16 cellular contexts compared by ENCODE assay signal in genomic region chr3:13502791-13503060, GRCh38. TPM values are rescaled to one million over a fixed set of nuclear protein-coding genes. Genes with fewer than 3 reads are reported as not detected.
DNase-seq lines count a peak whose midpoint lies in the region; ATAC-seq and TF ChIP-seq lines count a peak whose summit lies in the region.
"Had no signal": no experiment of that assay in that cellular context is flagged by ENCODE, and none has a peak within 500 bp of the region (broad histone marks: within the 10 kb centered on the region; RNA-seq: fewer than 3 reads in every experiment).

No MANE protein-coding gene starts in this region.

- H3K27ac ChIP-seq in RWPE1 (peak overlapping the region; percentile 91), neuronal stem cell (replicated peaks; ENCODE audit: low read length) (no peak overlapping the region)

- no peak overlapping the region for H2AK5ac ChIP-seq in neuronal stem cell (ENCODE audit: low read depth, low read length)

- H3K36me3 Mint-ChIP-seq in chondrocyte (ENCODE audit: low read depth) = peaks cover 2% of the 10 kb centered on the region
- H3K36me3 Mint-ChIP-seq: CD4-positive, alpha-beta memory T cell had no signal

- H3K14ac ChIP-seq in neuronal stem cell (ENCODE audit: low read length) = no peak overlapping the region

- H2BK12ac ChIP-seq in neuronal stem cell (ENCODE audit: low read length) = no peak overlapping the region

- H3K9ac ChIP-seq in neuronal stem cell (ENCODE audit: low read depth, low read length, poor library complexity) = peak overlapping the region; percentile 9

- H3K18ac ChIP-seq in neuronal stem cell (ENCODE audit: low read length) = no peak overlapping the region

- H2AFZ ChIP-seq in neuronal stem cell (ENCODE audit: low read length) = no peak overlapping the region

- no peak overlapping the region for H3K4ac ChIP-seq in neuronal stem cell (ENCODE audit: low read length)

- H3K27me3 ChIP-seq in neuronal stem cell (ENCODE audit: control insufficient read depth in 3 of 3, insufficient read depth in 3 of 3, low read depth in 1 of 3, low read length in 3 of 3) = peaks cover 0 to 1% (median 0%) of the 10 kb centered on the region in 3 experiments

- H3K9me3 Mint-ChIP-seq in chondrocyte (ENCODE audit: low read depth) = no peaks in the 10 kb centered on the region
- H3K9me3 Mint-ChIP-seq: CD4-positive, alpha-beta memory T cell; HFFc6 had no signal

- no peaks in the 10 kb centered on the region for H3K27me3 Mint-ChIP-seq in chondrocyte (ENCODE audit: low read depth)
- H3K27me3 Mint-ChIP-seq: CD4-positive, alpha-beta memory T cell had no signal

- H2BK120ac ChIP-seq in neuronal stem cell (ENCODE audit: low read depth, low read length) = no peak overlapping the region

- H3K27ac Mint-ChIP-seq in chondrocyte (ENCODE audit: unreplicated experiment) = no peak overlapping the region

- peaks cover 32% of the 10 kb centered on the region for H3K4me1 Mint-ChIP-seq in chondrocyte (ENCODE audit: low read depth)
- H3K4me1 Mint-ChIP-seq: CD4-positive, alpha-beta memory T cell had no signal

- no peak overlapping the region for H3K4me3 Mint-ChIP-seq in chondrocyte (ENCODE audit: unreplicated experiment)
- H3K4me3 Mint-ChIP-seq: CD4-positive, alpha-beta memory T cell; HFFc6 had no signal

- no peak overlapping the region for H3K4me2 ChIP-seq in neuronal stem cell (ENCODE audit: insufficient read depth, low read length, poor library complexity, severe bottlenecking)

- H3K4me1 ChIP-seq in neuronal stem cell (ENCODE audit: control insufficient read depth in 2 of 2, insufficient read depth in 1 of 2, low read depth in 1 of 2, low read length in 2 of 2) = peaks cover 16 to 17% of the 10 kb centered on the region in 2 donors
- H3K4me1 ChIP-seq: HAP-1 had no signal

- DNase-seq in RWPE1 (ENCODE audit: low spot score) (no peak), chondrocyte (ENCODE audit: low spot score) (peak; percentile 61), neuronal stem cell (ENCODE audit: low spot score) (no peak), cerebellar cortex (ENCODE audit: low spot score) (no peak), iPS-NIHi7 (ENCODE audit: extremely low spot score) (no peak)
- DNase-seq: C1 segment of cervical spinal cord; Calu3; CD4-positive, alpha-beta memory T cell; COR-L47; DMS53; DMS79 treated with DMSO at 0.1 percent for 48 hours; GF-D8; GOT3; HFFc6 had no signal

- H4K91ac ChIP-seq in neuronal stem cell (ENCODE audit: low read depth, low read length, poor library complexity) = no peak overlapping the region

- no peak overlapping the region for H3K4me3 ChIP-seq in neuronal stem cell (ENCODE audit: low read length in 2 of 2)
- H3K4me3 ChIP-seq: HAP-1 had no signal

- CTCF ChIA-PET in RWPE1 (lab: Yijun Ruan, JAX) = no interaction called here

- H2BK5ac ChIP-seq in neuronal stem cell (ENCODE audit: low read length) = no peak overlapping the region

- TF ChIP-seq CTCF in RWPE1 (conservative IDR thresholded peaks at IDR 0.05; ENCODE audit: low read depth) (no peak), chondrocyte (IDR thresholded peaks at IDR 0.05) (no peak)

- no peak overlapping the region for H2BK15ac ChIP-seq in neuronal stem cell (ENCODE audit: low read length)

- no CpG with 5 or more reads among the region's 8 CpGs for WGBS in neuronal stem cell (ENCODE audit: extremely low coverage in 2 of 2, insufficient read length in 2 of 2, insufficient replicate concordance in 1 of 2), 2 donors

- no peak for ATAC-seq in GM21381 (IDR thresholded peaks at IDR 0.05; ENCODE audit: unreplicated experiment)

- no peaks in the 10 kb centered on the region for H3K79me1 ChIP-seq in neuronal stem cell (ENCODE audit: low read depth, low read length)

- no peak overlapping the region for H4K8ac ChIP-seq in neuronal stem cell (ENCODE audit: low read depth, low read length)

- POLR2A ChIA-PET in RWPE1 (lab: Yijun Ruan, JAX; ENCODE audit: low non-redundant PET) = no interaction called here

- no peaks in the 10 kb centered on the region for H3K9me3 ChIP-seq in neuronal stem cell (replicated peaks in 1 of 2; ENCODE audit: control insufficient read depth in 2 of 2, insufficient read depth in 1 of 2, low read depth in 1 of 2, low read length in 2 of 2)
- H3K9me3 ChIP-seq: HAP-1 had no signal

- peaks cover 0 to 2% of the 10 kb centered on the region in 2 donors for H3K36me3 ChIP-seq in neuronal stem cell (replicated peaks in 1 of 2; ENCODE audit: control insufficient read depth in 2 of 2, insufficient read depth in 2 of 2, low read length in 2 of 2)
- H3K36me3 ChIP-seq: HAP-1 had no signal

- H3K23ac ChIP-seq in neuronal stem cell (ENCODE audit: low read depth, low read length, poor library complexity) = peak overlapping the region; percentile 9

RNA-seq across cellular contexts. Expression of gene HDAC11, which starts 22.6 kb away (rescaled TPM):
- total RNA-seq in chondrocyte = 10.7 to 16.5 TPM (median 15.2 TPM) in 3 replicates
- polyA plus RNA-seq in neuronal stem cell (2013, experiment 1 of 2) = 7.3 TPM
- 7.6 TPM for polyA plus RNA-seq in neuronal stem cell (2013, experiment 2 of 2)

RNA-seq across cellular contexts. Expression of gene FBLN2, which starts 46.2 kb away (rescaled TPM):
- 284 to 413 TPM (median 394 TPM) in 3 replicates for total RNA-seq in chondrocyte
- 12.1 TPM for polyA plus RNA-seq in neuronal stem cell (2013, experiment 1 of 2)
- polyA plus RNA-seq in neuronal stem cell (2013, experiment 2 of 2) = 12.3 TPM
- total RNA-seq: Calu3; CD4-positive, alpha-beta memory T cell had no signal
- polyA plus RNA-seq: CD4-positive, alpha-beta memory T cell had no signal
